Comparison of ENCODE assay signal across 19 cellular contexts in the genomic region with DNA sequence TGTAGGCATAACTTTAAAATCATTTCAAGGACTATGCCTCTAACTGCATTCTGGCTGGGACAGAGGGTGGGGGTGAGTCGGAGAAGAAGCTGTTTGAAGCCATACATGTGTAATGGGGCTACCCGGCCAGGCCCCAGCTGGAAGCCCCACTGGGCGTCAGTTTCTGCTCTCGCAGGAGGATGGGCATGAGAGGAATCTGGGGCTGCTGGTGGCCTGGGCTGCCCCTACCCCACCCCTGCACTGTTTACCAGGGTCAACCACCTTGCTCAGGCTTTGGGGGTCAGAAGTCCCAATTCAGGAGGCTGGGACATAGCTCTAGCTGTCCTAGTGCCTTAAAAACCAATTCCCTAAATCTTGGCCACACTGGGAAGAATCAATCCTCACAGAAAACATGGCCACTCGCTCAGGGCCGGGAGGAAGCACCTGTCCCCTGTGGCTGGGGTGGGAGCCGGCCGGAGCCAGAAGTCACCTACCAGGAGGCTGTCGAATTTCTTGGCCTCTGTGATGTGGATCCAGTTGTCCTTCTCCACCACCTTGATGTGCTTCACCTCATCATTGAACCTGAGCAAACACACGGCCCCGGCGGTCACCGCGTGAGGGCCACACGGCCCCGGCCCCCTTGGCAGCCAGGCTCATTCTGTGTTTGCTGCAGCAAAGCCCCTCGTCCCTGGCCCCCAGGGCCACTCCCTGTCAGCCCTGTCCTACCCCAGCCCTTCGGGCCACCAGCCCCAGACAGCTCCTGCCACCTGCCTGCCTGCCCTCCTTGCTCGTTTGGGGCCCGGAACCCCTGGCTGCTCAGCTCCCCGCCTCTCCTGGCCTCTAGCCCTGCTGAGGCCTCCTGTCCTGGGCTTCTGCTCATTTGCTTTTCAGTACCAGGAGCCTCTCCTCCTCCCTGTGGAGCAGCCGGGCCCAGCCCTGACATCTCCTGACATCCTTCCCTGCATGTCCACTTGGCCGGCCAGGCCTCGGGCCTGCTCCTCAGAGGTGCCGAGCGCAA. TPM values are rescaled to one million over a fixed set of nuclear protein-coding genes. Genes with fewer than 3 reads are reported as not detected.
A peak's percentile ranks its signal among the peaks of the same experiment; 100 is the strongest.
DNase-seq lines count a peak whose midpoint lies in the region; ATAC-seq and TF ChIP-seq lines count a peak whose summit lies in the region.
"Had no signal": no experiment of that assay in that cellular context is flagged by ENCODE, and none has a peak within 500 bp of the region (broad histone marks: within the 10 kb centered on the region; RNA-seq: fewer than 3 reads in every experiment).

No MANE protein-coding gene starts in this region.

- H3K9me3 ChIP-seq in transverse colon = peaks cover 0 to 7% of the 10 kb centered on the region in 2 donors

- no peak overlapping the region for H3K27ac Mint-ChIP-seq in activated CD4-positive, alpha-beta memory T cell treated with anti-CD3 and anti-CD28 coated beads, Interleukin-2, amount 10 ng/mL, durations not matched to agents 7 days and 5 days
- H3K27ac Mint-ChIP-seq in memory B cell (peak overlapping the region; percentile 57), Calu3 (ENCODE audit: unreplicated experiment) (no peak overlapping the region)
- H3K27ac Mint-ChIP-seq: activated CD8-positive, alpha-beta T cell treated with anti-CD3 and anti-CD28 coated beads, Interleukin-2, amount 10 ng/mL, durations not matched to agents 7 days and 5 days; activated T-helper 2 cell treated with anti-CD3 and anti-CD28 coated beads, Interferon-gamma antibody, Interleukin-2, Interleukin-4, amounts not matched to agents 10 μg/mL and 5 μg/mL and 100 μg/mL, durations not matched to agents 14 hours and 24 hours and 36 hours; stimulated activated memory B cell treated with anti-CD40 and anti-IgM and Interleukin-4, amounts not matched to agents 10 μg/mL and 1 μg/mL and 100 μg/mL, for 72 hours had no signal

- peaks cover 0 to 21% (median 5%) of the 10 kb centered on the region in 4 donors for H3K36me3 ChIP-seq in transverse colon

- H3K4me1 Mint-ChIP-seq in activated CD4-positive, alpha-beta memory T cell treated with anti-CD3 and anti-CD28 coated beads, Interleukin-2, amount 10 ng/mL, durations not matched to agents 7 days and 5 days = no peaks in the 10 kb centered on the region
- H3K4me1 Mint-ChIP-seq in memory B cell (peaks cover 3% of the 10 kb centered on the region), Calu3 (ENCODE audit: low read depth, unreplicated experiment) (no peaks in the 10 kb centered on the region)
- H3K4me1 Mint-ChIP-seq: CD4-positive, CD25-positive, alpha-beta regulatory T cell; stimulated activated memory B cell treated with anti-CD40 and anti-IgM and Interleukin-4, amounts not matched to agents 10 μg/mL and 1 μg/mL and 100 μg/mL, for 72 hours had no signal

- no peaks in the 10 kb centered on the region for H3K9me3 Mint-ChIP-seq in activated CD4-positive, alpha-beta memory T cell treated with anti-CD3 and anti-CD28 coated beads, Interleukin-2, amount 10 ng/mL, durations not matched to agents 7 days and 5 days
- H3K9me3 Mint-ChIP-seq in memory B cell = peaks cover 2% of the 10 kb centered on the region
- peaks cover under 1% of the 10 kb centered on the region for H3K9me3 Mint-ChIP-seq in Calu3 (ENCODE audit: low read depth, unreplicated experiment)

- TF ChIP-seq CTCF in transverse colon (IDR thresholded peaks at IDR 0.05) (no peak), Calu3 (IDR thresholded peaks at IDR 0.05; ENCODE audit: unreplicated experiment) (no peak)

- ATAC-seq in memory B cell (ENCODE audit: low read depth) (no peak), GM18861 (IDR thresholded peaks at IDR 0.05; ENCODE audit: unreplicated experiment) (no peak), SK-N-SH treated with all-trans-retinoic acid at 6 μM for 48 hours (no peak)
- ATAC-seq: activated CD8-positive, alpha-beta T cell treated with anti-CD3 and anti-CD28 coated beads, Interleukin-2, amount 10 ng/mL, durations not matched to agents 7 days and 5 days; Panc1; stimulated activated memory B cell treated with anti-CD40 and anti-IgM and Interleukin-4, amounts not matched to agents 10 μg/mL and 1 μg/mL and 100 μg/mL, for 72 hours had no signal

- no peak overlapping the region for H3K4me3 ChIP-seq in transverse colon
- H3K4me3 ChIP-seq: ascending aorta had no signal

- intact Hi-C loops in transverse colon (cut with DNase I; ENCODE audit: low total_unique reads) (no loop called here), Calu3 (cut with micrococcal nuclease; ENCODE audit: unreplicated experiment) (no loop called here)

- no peak overlapping the region for H3K4me3 Mint-ChIP-seq in activated CD4-positive, alpha-beta memory T cell treated with anti-CD3 and anti-CD28 coated beads, Interleukin-2, amount 10 ng/mL, durations not matched to agents 7 days and 5 days
- H3K4me3 Mint-ChIP-seq in memory B cell (no peak overlapping the region), Calu3 (ENCODE audit: low read depth, unreplicated experiment) (no peak overlapping the region)
- H3K4me3 Mint-ChIP-seq: activated CD8-positive, alpha-beta T cell treated with anti-CD3 and anti-CD28 coated beads, Interleukin-2, amount 10 ng/mL, durations not matched to agents 7 days and 5 days; CD4-positive, CD25-positive, alpha-beta regulatory T cell; stimulated activated memory B cell treated with anti-CD40 and anti-IgM and Interleukin-4, amounts not matched to agents 10 μg/mL and 1 μg/mL and 100 μg/mL, for 72 hours had no signal

- no peaks in the 10 kb centered on the region for H3K4me1 ChIP-seq in transverse colon
- H3K4me1 ChIP-seq: ascending aorta had no signal

- 88 to 93% methylated on average over 5 to 26 of the region's 26 CpGs for WGBS in transverse colon (ENCODE audit: low coverage in 1 of 2), 2 donors

- no peaks in the 10 kb centered on the region for H3K27me3 Mint-ChIP-seq in activated CD4-positive, alpha-beta memory T cell treated with anti-CD3 and anti-CD28 coated beads, Interleukin-2, amount 10 ng/mL, durations not matched to agents 7 days and 5 days
- H3K27me3 Mint-ChIP-seq in memory B cell (no peaks in the 10 kb centered on the region), Calu3 (ENCODE audit: unreplicated experiment) (no peaks in the 10 kb centered on the region)
- H3K27me3 Mint-ChIP-seq: CD4-positive, CD25-positive, alpha-beta regulatory T cell; stimulated activated memory B cell treated with anti-CD40 and anti-IgM and Interleukin-4, amounts not matched to agents 10 μg/mL and 1 μg/mL and 100 μg/mL, for 72 hours had no signal

- in situ Hi-C loops in transverse colon (cut with MboI; ENCODE audit: low pct_ligation_motif_present in 1 of 4, low pct_unique_long_range_greater_than_20kb in 1 of 4, low sequenced_read_pairs in 3 of 4) = no loop called here

- DNase-seq in activated effector memory CD4-positive, alpha-beta T cell treated with anti-CD3 and anti-CD28 coated beads, Interleukin-2, amount 50 U/mL, for 16 hours = peak; percentile 54
- no peak for DNase-seq in activated effector memory CD4-positive, alpha-beta T cell treated with Interleukin-2 at 50 U/mL for 16 hours
- peak; percentile 10 for DNase-seq in activated CD4-positive, alpha-beta memory T cell treated with anti-CD3 and anti-CD28 coated beads, Interleukin-2, amount 10 ng/mL, durations not matched to agents 7 days and 5 days
- DNase-seq in memory B cell (ENCODE audit: low spot score in 2 of 2) = no peak
- peak; percentile 3 for DNase-seq in transverse colon
- DNase-seq in Calu3 = no peak
- DNase-seq: activated CD8-positive, alpha-beta T cell treated with anti-CD3 and anti-CD28 coated beads, Interleukin-2, amount 10 ng/mL, durations not matched to agents 7 days and 5 days; CD4-positive, CD25-positive, alpha-beta regulatory T cell; DMS53; Kasumi-1; NCI-H1105 treated with DMSO at 0.1 percent for 48 hours; NCI-H2107; trophoblast cell had no signal

- CTCF ChIA-PET in activated CD4-positive, alpha-beta memory T cell treated with anti-CD3 and anti-CD28 coated beads, Interleukin-2, amount 10 ng/mL, durations not matched to agents 7 days and 5 days (lab: Charles Lee) = no interaction called here
- CTCF ChIA-PET in Calu3 (lab: Charles Lee) = no interaction called here

- TF ChIP-seq EP300 in transverse colon (IDR thresholded peaks at IDR 0.05; ENCODE audit: low read depth) = no peak

- no peaks in the 10 kb centered on the region for H3K27me3 ChIP-seq in transverse colon
- H3K27me3 ChIP-seq: ascending aorta had no signal

- H3K36me3 Mint-ChIP-seq in activated CD4-positive, alpha-beta memory T cell treated with anti-CD3 and anti-CD28 coated beads, Interleukin-2, amount 10 ng/mL, durations not matched to agents 7 days and 5 days (ENCODE audit: low read depth) = no peaks in the 10 kb centered on the region
- H3K36me3 Mint-ChIP-seq in memory B cell (peaks cover 45% of the 10 kb centered on the region), Calu3 (ENCODE audit: insufficient read depth, unreplicated experiment) (peaks cover 21% of the 10 kb centered on the region)
- H3K36me3 Mint-ChIP-seq: CD4-positive, CD25-positive, alpha-beta regulatory T cell had no signal

- no TSS peak for BruUV-seq in Calu3 (replicated peaks; lab: Mats Ljungman, UMichigan)

- H3K27ac ChIP-seq in transverse colon = no peak overlapping the region
- H3K27ac ChIP-seq: ascending aorta had no signal

- POLR2A ChIA-PET in activated CD4-positive, alpha-beta memory T cell treated with anti-CD3 and anti-CD28 coated beads, Interleukin-2, amount 10 ng/mL, durations not matched to agents 7 days and 5 days (lab: Charles Lee) = no interaction called here

- TF ChIP-seq POLR2A in transverse colon (IDR thresholded peaks at IDR 0.05) = no peak

TF ChIP-seq in SK-N-SH treated with all-trans-retinoic acid at 6 μM for 48 hours, 23 proteins besides CTCF, POLR2A, EP300 and RAD21 (continues in another document):
- TF ChIP-seq, protein P1, sequence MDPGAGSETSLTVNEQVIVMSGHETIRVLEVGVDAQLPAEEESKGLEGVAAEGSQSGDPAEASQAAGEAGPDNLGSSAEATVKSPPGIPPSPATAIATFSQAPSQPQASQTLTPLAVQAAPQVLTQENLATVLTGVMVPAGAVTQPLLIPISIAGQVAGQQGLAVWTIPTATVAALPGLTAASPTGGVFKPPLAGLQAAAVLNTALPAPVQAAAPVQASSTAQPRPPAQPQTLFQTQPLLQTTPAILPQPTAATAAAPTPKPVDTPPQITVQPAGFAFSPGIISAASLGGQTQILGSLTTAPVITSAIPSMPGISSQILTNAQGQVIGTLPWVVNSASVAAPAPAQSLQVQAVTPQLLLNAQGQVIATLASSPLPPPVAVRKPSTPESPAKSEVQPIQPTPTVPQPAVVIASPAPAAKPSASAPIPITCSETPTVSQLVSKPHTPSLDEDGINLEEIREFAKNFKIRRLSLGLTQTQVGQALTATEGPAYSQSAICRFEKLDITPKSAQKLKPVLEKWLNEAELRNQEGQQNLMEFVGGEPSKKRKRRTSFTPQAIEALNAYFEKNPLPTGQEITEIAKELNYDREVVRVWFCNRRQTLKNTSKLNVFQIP (CRISPR knock-in tag; IDR thresholded peaks at IDR 0.05; ENCODE audit: borderline replicate concordance, low read depth) = no peak

RNA-seq across cellular contexts. Expression of gene SARDH, which starts 33.6 kb away (rescaled TPM):
- total RNA-seq in activated CD4-positive, alpha-beta memory T cell treated with anti-CD3 and anti-CD28 coated beads, Interleukin-2, amount 10 ng/mL, durations not matched to agents 7 days and 5 days = under 1 TPM; 0.50 to 0.88 TPM
- 1 to 10 TPM in 1 of 4 donors, under 1 TPM in 2, not detected in 1; 0.68 to 1.1 (median 0.95) TPM for total RNA-seq in transverse colon
- total RNA-seq in Calu3 (2022) = 0.12 TPM in 1 of 2 replicates, not detected in the other

Comparison
In these comparisons a context has a peak if more than half of its experiments do, and no peak if none do; other contexts are left out.
1. DNase-seq: peak in activated effector memory CD4-positive, alpha-beta T cell treated with anti-CD3 and anti-CD28 coated beads, Interleukin-2, amount 50 U/mL, for 16 hours (single experiment), activated CD4-positive, alpha-beta memory T cell treated with anti-CD3 and anti-CD28 coated beads, Interleukin-2, amount 10 ng/mL, durations not matched to agents 7 days and 5 days (single experiment) and transverse colon (single experiment); none in activated effector memory CD4-positive, alpha-beta T cell treated with Interleukin-2 at 50 U/mL for 16 hours (single experiment), memory B cell (0 of 2) and Calu3 (single experiment).